1 cellular context compared by ENCODE assay signal in genomic region chr11:64229090-64229958, GRCh38.
TF ChIP-seq lines count a peak whose summit lies in the region.

No MANE protein-coding gene starts in this region.

TF ChIP-seq in endothelial cell of umbilical vein, 7 proteins besides CTCF, POLR2A, EP300 and RAD21:
- TF ChIP-seq POLR2AphosphoS5 (IDR thresholded peaks at IDR 0.05; ENCODE audit: insufficient read depth, low read depth, low read length) (no peak), FOS (IDR thresholded peaks at IDR 0.05; ENCODE audit: borderline replicate concordance, insufficient read depth, low read length) (no peak), MYC (IDR thresholded peaks at IDR 0.05; ENCODE audit: low read depth, low read length) (no peak), EZH2 (IDR thresholded peaks at IDR 0.05; ENCODE audit: borderline replicate concordance, low read depth, low read length, severe bottlenecking) (no peak), JUN (IDR thresholded peaks at IDR 0.05; ENCODE audit: borderline replicate concordance, insufficient read depth, insufficient read length, low read depth) (no peak), GATA2 (IDR thresholded peaks at IDR 0.05; ENCODE audit: insufficient read depth, insufficient read length, low read depth, low read length) (no peak)
- TF ChIP-seq, protein P1, sequence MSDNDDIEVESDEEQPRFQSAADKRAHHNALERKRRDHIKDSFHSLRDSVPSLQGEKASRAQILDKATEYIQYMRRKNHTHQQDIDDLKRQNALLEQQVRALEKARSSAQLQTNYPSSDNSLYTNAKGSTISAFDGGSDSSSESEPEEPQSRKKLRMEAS (IDR thresholded peaks at IDR 0.05; ENCODE audit: insufficient read depth, insufficient read length) = no peak
